ENCODE assay signal across 9 cellular contexts in genomic region chr1:156600733-156601121, GRCh38. TPM values are rescaled to one million over a fixed set of nuclear protein-coding genes. Genes with fewer than 3 reads are reported as not detected.
DNase-seq lines count a peak whose midpoint lies in the region; ATAC-seq, FAIRE-seq and TF ChIP-seq lines count a peak whose summit lies in the region.
"Had no signal": no experiment of that assay in that cellular context is flagged by ENCODE, and none has a peak within 500 bp of the region (broad histone marks: within the 10 kb centered on the region; RNA-seq: fewer than 3 reads in every experiment).

No MANE protein-coding gene starts in this region.

- H3K27ac ChIP-seq in GM23248, result peak overlapping the region; percentile 76
- peak overlapping the region; percentile 73 for H3K27ac ChIP-seq in SU-DHL-6 (ENCODE audit: low read depth, low read length)
- H3K27ac ChIP-seq in foreskin keratinocyte, result peak overlapping the region; percentile 54
- peak overlapping the region; percentile 77 to 87 (median 82) for H3K27ac ChIP-seq in gastrocnemius medialis

- peak overlapping the region; percentile 86 for H3K9ac ChIP-seq in GM23248
- peak overlapping the region; percentile 79 for H3K9ac ChIP-seq in SU-DHL-6 (ENCODE audit: low read length)

- peak overlapping the region; percentile 93 for H3K4me3 ChIP-seq in GM23248
- peak overlapping the region; percentile 56 for H3K4me3 ChIP-seq in SU-DHL-6 (ENCODE audit: insufficient read depth, low read length, poor library complexity, severe bottlenecking)
- H3K4me3 ChIP-seq in gastrocnemius medialis, result peak overlapping the region; percentile 63 to 88 (median 82)

- 4 to 5% methylated on average over 13 of the region's 13 CpGs for WGBS in GM23248 (ENCODE audit: low coverage in 1 of 2, low lambda C conversion rate in 2 of 2, missing lambda C conversion rate in 2 of 2), 2 experiments

- in situ Hi-C loops in GM23248 (cut with MboI) (loop anchor here (10.0 kb wide), 1 partner anchor 216 kb away; no protein-coding TSS in a partner anchor), gastrocnemius medialis (cut with MboI; ENCODE audit: low sequenced_read_pairs in 4 of 4) (loop anchor here (5.0 to 10.0 kb wide), 2 partner anchors 148 to 216 kb away; no protein-coding TSS in a partner anchor), KBM-7 (cut with MboI; ENCODE audit: low pct_unique_long_range_greater_than_20kb, low sequenced_read_pairs) (no loop called here)

- TF ChIP-seq POLR2A in gastrocnemius medialis (IDR thresholded peaks at IDR 0.05), result no peak

- H3K4me1 ChIP-seq in GM23248 (ENCODE audit: insufficient read depth), result peaks cover 17% of the 10 kb centered on the region
- H3K4me1 ChIP-seq in foreskin keratinocyte, result peaks cover 3% of the 10 kb centered on the region
- peaks cover 15 to 16% of the 10 kb centered on the region in 2 donors for H3K4me1 ChIP-seq in gastrocnemius medialis

- H3K36me3 ChIP-seq in GM23248 (ENCODE audit: low read depth), result no peaks in the 10 kb centered on the region
- H3K36me3 ChIP-seq in SU-DHL-6 (ENCODE audit: low read length), result no peaks in the 10 kb centered on the region
- H3K36me3 ChIP-seq in gastrocnemius medialis, result peaks cover 0 to 31% of the 10 kb centered on the region in 2 donors

- ATAC-seq in foreskin keratinocyte (no peak), gastrocnemius medialis (no peak)

- H3F3A ChIP-seq in GM23248 (ENCODE audit: insufficient read depth) (no peaks in the 10 kb centered on the region), SU-DHL-6 (ENCODE audit: insufficient read depth) (peaks cover 27% of the 10 kb centered on the region)

- H3K27me3 ChIP-seq in GM23248 (replicated peaks; ENCODE audit: insufficient read depth) (no peaks in the 10 kb centered on the region), SU-DHL-6 (ENCODE audit: low read length) (no peaks in the 10 kb centered on the region), foreskin keratinocyte (no peaks in the 10 kb centered on the region), gastrocnemius medialis (no peaks in the 10 kb centered on the region)

- H3K79me2 ChIP-seq in GM23248 (ENCODE audit: insufficient read depth) (peaks cover 30% of the 10 kb centered on the region), SU-DHL-6 (ENCODE audit: insufficient read depth, low read length) (peaks cover 32% of the 10 kb centered on the region)

- no peak for TF ChIP-seq CTCF in SU-DHL-6 (IDR thresholded peaks at IDR 0.05; ENCODE audit: insufficient read depth, low read length, poor library complexity, severe bottlenecking)
- TF ChIP-seq CTCF in foreskin keratinocyte (conservative IDR thresholded peaks at IDR 0.05), result no peak
- no peak for TF ChIP-seq CTCF in gastrocnemius medialis (IDR thresholded peaks at IDR 0.05 in 4 of 5, conservative IDR thresholded peaks at IDR 0.05 in 1 of 5)

- H3K4me2 ChIP-seq in GM23248 (ENCODE audit: unreplicated experiment) (peak overlapping the region; percentile 94), SU-DHL-6 (ENCODE audit: low read depth, low read length, poor library complexity, severe bottlenecking) (peak overlapping the region; percentile 79)

- H3K9me3 ChIP-seq in GM23248 (ENCODE audit: low read depth), result no peaks in the 10 kb centered on the region
- H3K9me3 ChIP-seq in SU-DHL-6 (ENCODE audit: insufficient read depth, low read length), result no peaks in the 10 kb centered on the region
- no peaks in the 10 kb centered on the region for H3K9me3 ChIP-seq in gastrocnemius medialis

- H4K20me1 ChIP-seq in GM23248 (ENCODE audit: insufficient read depth), result no peaks in the 10 kb centered on the region
- H4K20me1 ChIP-seq in SU-DHL-6 (ENCODE audit: low read depth, low read length), result no peaks in the 10 kb centered on the region

- DNase-seq in GM23248, result peak; percentile 51
- peak in 1 of 2 donors; percentile 28 for DNase-seq in foreskin keratinocyte
- no peak for DNase-seq in gastrocnemius medialis
- no peak for DNase-seq in NCI-H345 treated with DMSO at 0.1 percent for 48 hours (lab: John Stamatoyannopoulos, UW; ENCODE audit: unreplicated experiment)
- no peak for DNase-seq in KBM-7
- no peak for DNase-seq in activated CD8-positive, alpha-beta memory T cell treated with anti-CD3 and anti-CD28 coated beads for 24 hours
- DNase-seq in frontal cortex (ENCODE audit: low spot score in 2 of 2), result no peak

- no peaks in the 10 kb centered on the region for H3K9me2 ChIP-seq in GM23248 (ENCODE audit: insufficient read depth)
- no peaks in the 10 kb centered on the region for H3K9me2 ChIP-seq in SU-DHL-6 (replicated peaks; ENCODE audit: insufficient read depth, low read length)

- FAIRE-seq in frontal cortex (lab: Jason Lieb, UNC), result no peak

- H2AFZ ChIP-seq in GM23248, result peak overlapping the region; percentile 99
- peak overlapping the region; percentile 94 for H2AFZ ChIP-seq in SU-DHL-6 (ENCODE audit: low read depth, low read length, severe bottlenecking)

- intact Hi-C loops in gastrocnemius medialis (cut with DNase I; ENCODE audit: low total_unique reads), result loop anchor here (1.0 to 5.0 kb wide), 3 partner anchors 9 to 144 kb away; partner anchors contain the start of gene NAXE

RNA-seq across cellular contexts. Expression of gene GPATCH4, which starts 0.6 kb away (rescaled TPM):
- 9.5 and 12.5 TPM in 2 replicates for total RNA-seq in GM23248 (2014; rRNA removed; shearing (Covaris generic))
- 43.0 and 46.6 TPM in 2 replicates for polyA plus RNA-seq in GM23248 (2016; fragmentation: Nextera tagmentation; extraction: Ambion mirVana)
- 39.3 and 46.8 TPM in 2 replicates for total RNA-seq in foreskin keratinocyte
- 39.0 and 45.9 TPM in 2 replicates for polyA plus RNA-seq in foreskin keratinocyte
- total RNA-seq in gastrocnemius medialis, result 100 to 1,000 TPM in 1 of 4 donors, 10 to 100 TPM in 3; 35.6 to 103 (median 47.6) TPM
- total RNA-seq in frontal cortex, result 5.7 TPM

RNA-seq across cellular contexts. Expression of gene NAXE, which starts 9.2 kb away (rescaled TPM):
- total RNA-seq in GM23248 (2014; rRNA removed; shearing (Covaris generic)), result 51.2 and 68.7 TPM in 2 replicates
- polyA plus RNA-seq in GM23248 (2016; fragmentation: Nextera tagmentation; extraction: Ambion mirVana) (86.2 and 87.4 TPM in 2 replicates), foreskin keratinocyte (142 and 149 TPM in 2 replicates)
- total RNA-seq in foreskin keratinocyte (115 and 118 TPM in 2 replicates), gastrocnemius medialis (10 to 100 TPM; 34.4 to 66.7 (median 46.0) TPM), frontal cortex (34.6 TPM)

RNA-seq across cellular contexts. Expression of gene HAPLN2, which starts 18.5 kb away (rescaled TPM):
- total RNA-seq in GM23248 (2014; rRNA removed; shearing (Covaris generic)), result not detected in 2 replicates
- not detected in 2 replicates for polyA plus RNA-seq in GM23248 (2016; fragmentation: Nextera tagmentation; extraction: Ambion mirVana)
- not detected in 2 replicates for total RNA-seq in foreskin keratinocyte
- polyA plus RNA-seq in foreskin keratinocyte, result not detected in 2 replicates
- 1 to 10 TPM in 3 of 4 donors, under 1 TPM in 1; 0.53 to 6.0 (median 3.0) TPM for total RNA-seq in gastrocnemius medialis
- total RNA-seq in frontal cortex, result 0.41 TPM
- total RNA-seq: RPMI7951 had no signal

RNA-seq across cellular contexts. Expression of gene TTC24, which starts 21.2 kb away (rescaled TPM):
- total RNA-seq in GM23248 (2014; rRNA removed; shearing (Covaris generic)), result not detected in 2 replicates
- polyA plus RNA-seq in GM23248 (2016; fragmentation: Nextera tagmentation; extraction: Ambion mirVana) (not detected in 2 replicates), foreskin keratinocyte (not detected in 2 replicates)
- total RNA-seq in foreskin keratinocyte (not detected in 2 replicates), gastrocnemius medialis (1 to 10 TPM in 1 of 4 donors, not detected in 3; 3.6 TPM), frontal cortex (not detected)
- total RNA-seq: RPMI7951 had no signal

RNA-seq across cellular contexts. Expression of gene IQGAP3, which starts 28.4 kb away (rescaled TPM):
- 12.5 and 14.7 TPM in 2 replicates for total RNA-seq in GM23248 (2014; rRNA removed; shearing (Covaris generic))
- polyA plus RNA-seq in GM23248 (2016; fragmentation: Nextera tagmentation; extraction: Ambion mirVana) (5.5 and 5.6 TPM in 2 replicates), foreskin keratinocyte (7.8 and 11.3 TPM in 2 replicates)
- total RNA-seq in foreskin keratinocyte (29.4 and 35.7 TPM in 2 replicates), gastrocnemius medialis (under 1 TPM in 2 of 4 donors, not detected in 2; 0.20 to 0.55 TPM), frontal cortex (1.2 TPM)
